Comparison of ENCODE assay signal across 9 cellular contexts in the genomic region with DNA sequence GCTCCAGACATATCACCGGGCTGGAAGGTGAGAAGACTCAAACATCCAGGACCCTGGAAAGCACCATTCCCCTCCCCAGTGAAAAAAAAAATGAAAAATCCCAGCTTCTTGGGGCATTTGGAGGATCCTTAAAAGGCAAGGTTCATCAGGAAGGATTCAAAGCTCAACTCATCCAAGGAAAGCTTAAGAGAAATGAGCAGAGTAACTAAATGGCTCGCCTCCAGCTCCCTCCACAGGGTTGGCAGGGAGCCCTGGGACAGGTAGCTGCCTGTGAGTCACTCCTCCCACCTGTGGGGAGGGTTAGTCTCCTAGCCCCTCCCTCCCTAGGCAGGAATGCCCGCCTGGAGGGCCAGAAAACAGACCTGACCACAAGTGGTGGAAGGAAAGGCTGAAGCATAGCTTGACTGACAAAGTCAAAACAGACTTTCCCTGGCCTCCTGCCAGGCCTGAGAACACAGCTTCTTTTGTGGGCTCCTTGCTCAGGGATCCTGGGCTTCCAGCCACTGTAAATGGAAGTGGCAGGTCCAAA. TPM values are rescaled to one million over a fixed set of nuclear protein-coding genes. Genes with fewer than 3 reads are reported as not detected.
DNase-seq lines count a peak whose midpoint lies in the region; TF ChIP-seq lines count a peak whose summit lies in the region.
"Had no signal": no experiment of that assay in that cellular context is flagged by ENCODE, and none has a peak within 500 bp of the region (broad histone marks: within the 10 kb centered on the region; RNA-seq: fewer than 3 reads in every experiment).

No MANE protein-coding gene starts in this region.

- H3K27ac ChIP-seq in dorsolateral prefrontal cortex = peak overlapping the region in 3 of 59 donors; percentile 8 to 34 (median 28)
- peak overlapping the region; percentile 95 to 96 for H3K27ac ChIP-seq in mucosa of rectum (ENCODE audit: low read depth in 2 of 2, low read length in 2 of 2)
- H3K27ac ChIP-seq in transverse colon = peak overlapping the region; percentile 83 to 89 (median 86)

- no peaks in the 10 kb centered on the region for H3K36me3 ChIP-seq in mucosa of rectum (ENCODE audit: control insufficient read depth in 2 of 2, insufficient read depth in 2 of 2, low read length in 2 of 2)
- H3K36me3 ChIP-seq in transverse colon = no peaks in the 10 kb centered on the region

- H3K4me3 ChIP-seq in dorsolateral prefrontal cortex (peak overlapping the region in 1 of 59 donors; percentile 15), mucosa of rectum (ENCODE audit: low read length in 2 of 2) (peak overlapping the region; percentile 57 to 59), transverse colon (peak overlapping the region in 2 of 4 donors; percentile 17 to 31)

- peaks cover 65% of the 10 kb centered on the region for H3K4me1 Mint-ChIP-seq in Calu3 (ENCODE audit: low read depth, unreplicated experiment)

- peak; percentile 51 for TF ChIP-seq POLR2A in transverse colon (IDR thresholded peaks at IDR 0.05)

- H3K27ac Mint-ChIP-seq in Calu3 (ENCODE audit: unreplicated experiment) = peak overlapping the region; percentile 97

- no peak for TF ChIP-seq CTCF in Calu3 (IDR thresholded peaks at IDR 0.05; ENCODE audit: unreplicated experiment)
- peak in 2 of 56 donors; percentile 16 to 17 for TF ChIP-seq CTCF in dorsolateral prefrontal cortex (IDR thresholded peaks at IDR 0.05 in 54 of 56, conservative IDR thresholded peaks at IDR 0.05 in 2 of 56; ENCODE audit: low read depth in 1 of 56, partially characterized antibody in 56 of 56)
- TF ChIP-seq CTCF in transverse colon (IDR thresholded peaks at IDR 0.05) = no peak

- peak overlapping the region; percentile 89 for H3K4me3 Mint-ChIP-seq in Calu3 (ENCODE audit: low read depth, unreplicated experiment)

- 43 to 82% methylated on average over 2 to 3 of the region's 3 CpGs for WGBS in transverse colon (ENCODE audit: low coverage in 1 of 2), 2 donors

- no peaks in the 10 kb centered on the region for H3K9me3 ChIP-seq in mucosa of rectum (ENCODE audit: control insufficient read depth in 2 of 2, low read length in 2 of 2)
- no peaks in the 10 kb centered on the region for H3K9me3 ChIP-seq in transverse colon

- peaks cover 41 to 66% of the 10 kb centered on the region in 2 donors for H3K4me1 ChIP-seq in mucosa of rectum (ENCODE audit: control insufficient read depth in 2 of 2, insufficient read depth in 2 of 2, low read length in 2 of 2)
- H3K4me1 ChIP-seq in transverse colon = peaks cover 11 to 66% (median 48%) of the 10 kb centered on the region in 4 donors

- H3K9ac ChIP-seq in mucosa of rectum (ENCODE audit: low read depth in 1 of 2, low read length in 2 of 2) = peak overlapping the region; percentile 69 to 82

- no TSS peak for BruUV-seq in Calu3 (replicated peaks; lab: Mats Ljungman, UMichigan)

- TF ChIP-seq EP300 in transverse colon (IDR thresholded peaks at IDR 0.05; ENCODE audit: low read depth) = no peak

- peaks cover 63% of the 10 kb centered on the region for H3K36me3 Mint-ChIP-seq in Calu3 (ENCODE audit: insufficient read depth, unreplicated experiment)

- H3K9me3 Mint-ChIP-seq in Calu3 (ENCODE audit: low read depth, unreplicated experiment) = no peaks in the 10 kb centered on the region

- in situ Hi-C loops in transverse colon (cut with MboI; ENCODE audit: low pct_ligation_motif_present in 1 of 4, low pct_unique_long_range_greater_than_20kb in 1 of 4, low sequenced_read_pairs in 3 of 4) = no loop called here

- no peaks in the 10 kb centered on the region for H3K27me3 Mint-ChIP-seq in Calu3 (ENCODE audit: unreplicated experiment)

- H3K27me3 ChIP-seq in dorsolateral prefrontal cortex (no peaks in the 10 kb centered on the region), mucosa of rectum (ENCODE audit: control insufficient read depth in 2 of 2, insufficient read depth in 2 of 2, low read length in 2 of 2) (no peaks in the 10 kb centered on the region), transverse colon (no peaks in the 10 kb centered on the region)

- intact Hi-C loops in Calu3 (cut with micrococcal nuclease; ENCODE audit: unreplicated experiment) (loop anchor here (1.0 to 10.0 kb wide), 4 partner anchors 51 to 1732 kb away; partner anchors contain the start of gene UTP25), dorsolateral prefrontal cortex (cut with DNase I) (no loop called here), transverse colon (cut with DNase I; ENCODE audit: low total_unique reads) (no loop called here)

- DNase-seq in Calu3 (peak; percentile 99), HT1080 (ENCODE audit: low read depth) (peak; percentile 98), UCSD-AML1 (lab: John Stamatoyannopoulos, UW; ENCODE audit: unreplicated experiment) (peak; percentile 23), dorsolateral prefrontal cortex (peak; percentile 30 to 94 (median 87)), transverse colon (peak; percentile 93), mesenteric fat pad (ENCODE audit: low spot score) (no peak), KG1 (lab: John Stamatoyannopoulos, UW) (no peak)

- CTCF ChIA-PET in Calu3 (lab: Charles Lee) = interaction anchor here (0.5 to 6.2 kb wide), 22 partner anchors 11 to 529 kb away, joined by 3 to 58 read pairs (median 4); partner anchors contain the start of genes G0S2 and IRF6

RNA-seq across cellular contexts. Expression of gene LAMB3, which starts 0.7 kb away (rescaled TPM):
- total RNA-seq in Calu3 (2022) (331 and 333 TPM in 2 replicates), dorsolateral prefrontal cortex (10 to 100 TPM in 24 of 120 experiments, 1 to 10 TPM in 96; 1.9 to 18.4 (median 7.0) TPM), transverse colon (100 to 1,000 TPM in 3 of 4 donors, 10 to 100 TPM in 1; 47.2 to 147 (median 126) TPM), mesenteric fat pad (35.6 TPM)
- total RNA-seq in HT1080 (2014; rRNA removed; shearing (Covaris generic)) = 387 and 423 TPM in 2 replicates
- 327 and 332 TPM in 2 replicates for polyA plus RNA-seq in HT1080 (2015; cell fraction: cytosol; rRNA removed)
- polyA plus RNA-seq in HT1080 (2015; cell fraction: nucleus; rRNA removed) = 1,463 and 1,478 TPM in 2 replicates

RNA-seq across cellular contexts. Expression of gene G0S2, which starts 22.3 kb away (rescaled TPM):
- total RNA-seq in Calu3 (2022) (2.4 and 4.0 TPM in 2 replicates), dorsolateral prefrontal cortex (10 to 100 TPM in 9 of 120 experiments, 1 to 10 TPM in 103, under 1 TPM in 8; 0.54 to 40.5 (median 2.6) TPM), transverse colon (10 to 100 TPM in 2 of 4 donors, 1 to 10 TPM in 2; 1.8 to 84.2 (median 26.9) TPM), mesenteric fat pad (2,798 TPM)
- not detected in 2 replicates for total RNA-seq in HT1080 (2014; rRNA removed; shearing (Covaris generic))
- not detected in 2 replicates for polyA plus RNA-seq in HT1080 (2015; cell fraction: cytosol; rRNA removed)
- polyA plus RNA-seq in HT1080 (2015; cell fraction: nucleus; rRNA removed) = not detected in 2 replicates

RNA-seq across cellular contexts. Expression of gene HSD11B1, which starts 51.7 kb away (rescaled TPM):
- total RNA-seq in Calu3 (2022) = 0.59 TPM in 1 of 2 replicates, not detected in the other
- 45.4 and 45.9 TPM in 2 replicates for total RNA-seq in HT1080 (2014; rRNA removed; shearing (Covaris generic))
- 73.4 and 90.8 TPM in 2 replicates for polyA plus RNA-seq in HT1080 (2015; cell fraction: cytosol; rRNA removed)
- polyA plus RNA-seq in HT1080 (2015; cell fraction: nucleus; rRNA removed) = 85.8 and 97.4 TPM in 2 replicates
- total RNA-seq in dorsolateral prefrontal cortex = 10 to 100 TPM in 71 of 120 experiments, 1 to 10 TPM in 49; 1.3 to 41.9 (median 12.0) TPM
- 1 to 10 TPM in 3 of 4 donors, not detected in 1; 1.5 to 3.7 (median 2.6) TPM for total RNA-seq in transverse colon
- total RNA-seq in mesenteric fat pad = 83.7 TPM
- total RNA-seq: frontal cortex had no signal

Comparison
In these comparisons a context has a peak if more than half of its experiments do, and no peak if none do; other contexts are left out.
1. DNase-seq: peak in Calu3 (single experiment), HT1080 (single experiment), UCSD-AML1 (single experiment), dorsolateral prefrontal cortex (10 of 10) and transverse colon (single experiment); none in mesenteric fat pad (single experiment) and KG1 (single experiment).
2. RNA of gene G0S2, which starts 22.3 kb away (total RNA-seq): 2,798 TPM in mesenteric fat pad (single experiment); 1.8 to 84.2 TPM in transverse colon, 2.4 to 4.0 TPM in Calu3, 0.54 to 40.5 TPM in dorsolateral prefrontal cortex and not detected in HT1080; every median in the first group is over 10 times any median in the second.